In the genomic region with DNA sequence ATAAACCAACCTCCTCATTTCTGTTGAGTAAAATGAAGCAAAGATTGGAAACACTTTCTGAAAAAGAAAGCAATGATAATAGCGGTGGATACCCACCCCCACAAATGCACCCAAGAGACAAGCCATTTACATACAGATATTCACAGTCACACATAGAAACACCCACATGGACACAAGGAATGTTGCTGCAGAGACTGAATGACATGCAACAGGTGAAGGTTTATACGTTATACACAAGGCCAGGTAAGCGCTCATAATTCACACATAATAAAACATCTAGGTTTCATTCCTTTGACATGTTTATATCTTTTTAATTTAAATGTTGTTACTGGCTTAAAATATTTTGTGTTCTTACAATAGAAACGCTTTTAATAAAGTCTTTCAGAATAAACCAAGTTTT, we compare ENCODE assay signal across 7 cellular contexts.
"Had no signal": no experiment of that assay in that cellular context is flagged by ENCODE, and none has a peak within 500 bp of the region (broad histone marks: within the 10 kb centered on the region; RNA-seq: fewer than 3 reads in every experiment).

No MANE protein-coding gene starts in this region.

- H3K4me3 ChIP-seq: GM12878 had no signal

- FAIRE-seq: GM12878, GM12891, GM12892, GM18507, GM19239 had no signal

- DNase-seq: GDM1, GF-D8 had no signal

- ATAC-seq: GM12878 had no signal
